In the genomic region with DNA sequence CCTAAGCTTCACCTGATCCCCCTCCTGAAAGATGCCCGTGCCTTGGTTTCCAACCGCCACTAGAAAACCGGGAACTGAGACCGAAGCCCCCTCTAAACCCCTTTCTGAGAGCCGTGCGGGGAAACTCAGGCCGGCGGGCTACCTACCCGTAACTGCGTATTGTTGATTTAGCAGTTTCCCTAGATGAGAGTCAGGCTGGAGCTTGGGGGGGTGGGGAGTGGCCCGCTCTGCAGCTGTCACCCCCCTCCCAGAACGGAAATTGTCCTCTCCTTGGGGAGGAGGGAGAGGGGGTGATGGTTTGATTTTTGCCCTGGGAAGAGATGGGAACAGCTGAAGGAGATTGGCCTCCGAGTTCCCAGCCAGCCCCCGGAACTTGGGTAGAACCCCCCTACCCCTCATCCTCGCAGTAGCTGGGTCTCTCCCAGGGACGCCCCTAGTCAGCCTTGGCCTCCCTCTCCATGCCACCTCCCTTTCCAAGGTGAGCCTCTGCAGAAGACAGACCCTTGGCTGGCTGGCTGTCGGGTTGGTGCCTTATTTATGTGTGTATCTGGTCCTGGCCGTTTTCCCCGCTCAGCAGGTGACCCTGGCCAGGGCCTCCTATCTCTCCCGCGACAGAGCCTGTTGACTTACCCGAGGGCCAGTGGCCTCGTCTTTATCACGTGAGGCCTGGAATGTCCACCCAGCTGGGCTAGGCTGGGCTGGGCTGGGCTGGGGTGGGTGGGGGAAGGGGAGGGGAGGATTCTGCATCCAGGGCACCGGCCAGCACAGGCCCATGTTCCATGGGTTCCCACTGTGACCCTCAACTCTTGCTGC, we compare ENCODE assay signal across 8 cellular contexts. TPM values are rescaled to one million over a fixed set of nuclear protein-coding genes. Genes with fewer than 3 reads are reported as not detected.
DNase-seq lines count a peak whose midpoint lies in the region; ATAC-seq, FAIRE-seq and TF ChIP-seq lines count a peak whose summit lies in the region.

No MANE protein-coding gene starts in this region.

- H3K4me2 ChIP-seq in K562 (ENCODE audit: insufficient read depth, low read length): peak overlapping the region; percentile 79

- H3K36me3 ChIP-seq in A673 (ENCODE audit: insufficient read depth, low read length, poor library complexity, severe bottlenecking): no peaks in the 10 kb centered on the region
- no peaks in the 10 kb centered on the region; the same call in 1 of the 2 replicates for H3K36me3 ChIP-seq in HUES6 (ENCODE audit: control insufficient read depth, insufficient read depth, low read length)
- H3K36me3 ChIP-seq in K562 (ENCODE audit: control insufficient read depth, insufficient read depth, low read length): peaks cover 21% of the 10 kb centered on the region; the same call in 2 of the 3 replicates
- no peaks in the 10 kb centered on the region for H3K36me3 ChIP-seq in small intestine (ENCODE audit: control insufficient read depth in 2 of 2, insufficient read depth in 2 of 2, low read length in 2 of 2)

- BruUV-seq in A673 (replicated peaks; lab: Mats Ljungman, UMichigan) (no TSS peak), K562 (replicated peaks; lab: Mats Ljungman, UMichigan) (no TSS peak)

- H3K9me1 ChIP-seq in K562 (ENCODE audit: control insufficient read depth, insufficient read depth, low read length): peaks cover 16% of the 10 kb centered on the region

- DNase-seq in A673 (ENCODE audit: low spot score): no peak
- DNase-seq in K562 (ENCODE audit: extremely low read depth in 1 of 4, low spot score in 3 of 4): peak; percentile 54 to 93 (median 73)
- DNase-seq in immature natural killer cell: no peak
- no peak for DNase-seq in small intestine
- no peak for DNase-seq in dedifferentiated amniotic fluid mesenchymal stem cell (ENCODE audit: extremely low spot score)
- no peak for DNase-seq in COLO829 (ENCODE audit: low spot score)
- DNase-seq in T-helper 9 cell: no peak

- H3K4me1 ChIP-seq in A673 (ENCODE audit: insufficient read depth, low read length, poor library complexity, severe bottlenecking) (peaks cover 57% of the 10 kb centered on the region), HUES6 (ENCODE audit: control insufficient read depth, insufficient read depth, low read length) (peaks cover 59% of the 10 kb centered on the region), K562 (replicated peaks in 1 of 2; ENCODE audit: control insufficient read depth in 2 of 2, insufficient read depth in 2 of 2, low read length in 2 of 2) (peaks cover 58 to 81% of the 10 kb centered on the region in 2 experiments), small intestine (ENCODE audit: control insufficient read depth in 2 of 2, insufficient read depth in 1 of 2, low read depth in 1 of 2, low read length in 1 of 2) (peaks cover 2 to 31% of the 10 kb centered on the region in 2 donors)

- TF ChIP-seq POLR2A in K562 (conservative IDR thresholded peaks at IDR 0.05): no peak

- peak; percentile 82 for TF ChIP-seq EP300 in K562 (IDR thresholded peaks at IDR 0.05; ENCODE audit: low read length)

- H3K4me1 Mint-ChIP-seq in immature natural killer cell: peaks cover 64 to 69% of the 10 kb centered on the region in 2 donors

- intact Hi-C loops in A673 (cut with micrococcal nuclease; ENCODE audit: unreplicated experiment): loop anchor here (5.0 kb wide), 2 partner anchors 46 to 96 kb away; no protein-coding TSS in a partner anchor
- intact Hi-C loops in K562 (cut with micrococcal nuclease): no loop called here

- peaks cover 84% of the 10 kb centered on the region for H3K79me2 ChIP-seq in K562 (ENCODE audit: control insufficient read depth, insufficient read depth, low read length)

- peaks cover 3 to 32% (median 20%) of the 10 kb centered on the region in 3 donors for H3K27me3 Mint-ChIP-seq in immature natural killer cell (ENCODE audit: low read depth in 3 of 3)

- POLR2A ChIA-PET in A673 (lab: Charles Lee; ENCODE audit: low non-redundant PET) (interaction anchor here (0.7 kb wide), 1 partner anchor 91 kb away, joined by 3 read pairs; no protein-coding TSS in a partner anchor), K562 (lab: Yijun Ruan, JAX) (interaction anchor here (0.6 to 3.7 kb wide), 17 partner anchors 8 to 941 kb away, joined by 3 to 21 read pairs (median 3); no protein-coding TSS in a partner anchor)

- ATAC-seq in K562: peak; percentile 64

- H3K27ac ChIP-seq in A673 (ENCODE audit: low read depth, low read length, poor library complexity, severe bottlenecking) (peak overlapping the region; percentile 78), HUES6 (ENCODE audit: low read depth, low read length) (peak overlapping the region; percentile 83; the same call in 1 of the 2 replicates), K562 (ENCODE audit: extremely low read depth, low read depth, low read length) (peak overlapping the region; percentile 83), small intestine (ENCODE audit: low read depth in 1 of 2, low read length in 1 of 2) (peak overlapping the region in 1 of 2 donors; percentile 61)

- TF ChIP-seq CTCF in A673 (conservative IDR thresholded peaks at IDR 0.05; ENCODE audit: low read depth, low read length) (no peak; the same call in 1 of the 2 replicates), K562 (IDR thresholded peaks at IDR 0.05 in 2 of 3, conservative IDR thresholded peaks at IDR 0.05 in 1 of 3; ENCODE audit: insufficient read depth in 2 of 3, low read depth in 1 of 3, low read length in 3 of 3) (no peak; a peak in 2 of 6 replicates)

- peak overlapping the region; percentile 94 to 97 (median 96) for H3K27ac Mint-ChIP-seq in immature natural killer cell

- CTCF ChIA-PET in A673 (lab: Charles Lee) (interaction anchor here (0.6 to 1.8 kb wide), 3 partner anchors 13 to 271 kb away, joined by 6 to 13 read pairs (median 10); no protein-coding TSS in a partner anchor), K562 (lab: Yijun Ruan, JAX; ENCODE audit: low intra/inter-chr PET ratio) (interaction anchor here (0.6 kb wide), 2 partner anchors 16 to 33 kb away, joined by 3 read pairs; no protein-coding TSS in a partner anchor)

- peak overlapping the region; percentile 90 for H3K4me3 ChIP-seq in A673 (ENCODE audit: low read depth, low read length, poor library complexity, severe bottlenecking)
- H3K4me3 ChIP-seq in HUES6 (ENCODE audit: low read depth, low read length): peak overlapping the region; percentile 88
- H3K4me3 ChIP-seq in K562: peak overlapping the region; percentile 90
- H3K4me3 ChIP-seq in small intestine (ENCODE audit: low read depth in 1 of 2, low read length in 2 of 2): peak overlapping the region; percentile 68 to 73

- H3K36me3 Mint-ChIP-seq in immature natural killer cell: no peaks in the 10 kb centered on the region

- H3K27me3 ChIP-seq in A673 (replicated peaks; ENCODE audit: insufficient read depth, low read depth, low read length, poor library complexity): no peaks in the 10 kb centered on the region
- H3K27me3 ChIP-seq in HUES6 (ENCODE audit: control insufficient read depth, insufficient read depth, low read length): peaks cover 16% of the 10 kb centered on the region
- H3K27me3 ChIP-seq in K562 (ENCODE audit: control insufficient read depth in 2 of 2, insufficient read depth in 2 of 2, low read length in 2 of 2): no peaks in the 10 kb centered on the region
- H3K27me3 ChIP-seq in small intestine (ENCODE audit: control insufficient read depth in 2 of 2, insufficient read depth in 2 of 2, low read length in 2 of 2): no peaks in the 10 kb centered on the region

- H3K9me3 Mint-ChIP-seq in immature natural killer cell: no peaks in the 10 kb centered on the region

- TF ChIP-seq RAD21 in K562 (CRISPR knock-in tag; conservative IDR thresholded peaks at IDR 0.05 in 1 of 2, IDR thresholded peaks at IDR 0.05 in 1 of 2): no peak

- WGBS in K562 (ENCODE audit: insufficient coverage, low coverage, missing lambda C conversion rate): 3% methylated on average over 21 of the region's 25 CpGs
- WGBS in small intestine, 3 donors: 11 to 16% (median 14%) methylated on average over 25 of the region's 25 CpGs

- H2AFZ ChIP-seq in K562 (ENCODE audit: low read depth, low read length): no peak overlapping the region

- H3K9ac ChIP-seq in HUES6 (ENCODE audit: low read length) (peak overlapping the region; percentile 94), K562 (ENCODE audit: insufficient read depth in 1 of 2, low read depth in 2 of 2, low read length in 2 of 2) (peak overlapping the region; percentile 85 to 94)

- in situ Hi-C loops in K562 (cut with MboI): no loop called here

- peak overlapping the region; percentile 81 to 99 (median 98) for H3K4me3 Mint-ChIP-seq in immature natural killer cell

- peaks cover 45% of the 10 kb centered on the region for H4K20me1 ChIP-seq in K562 (replicated peaks; ENCODE audit: control insufficient read depth, insufficient read depth, low read length)

- H3K9me3 ChIP-seq in A673 (ENCODE audit: low read depth, low read length, poor library complexity, severe bottlenecking): no peaks in the 10 kb centered on the region
- no peaks in the 10 kb centered on the region for H3K9me3 ChIP-seq in HUES6 (ENCODE audit: control insufficient read depth, insufficient read depth, low read depth, low read length)
- no peaks in the 10 kb centered on the region for H3K9me3 ChIP-seq in K562 (replicated peaks; ENCODE audit: control insufficient read depth, insufficient read depth, low read depth, low read length)
- no peaks in the 10 kb centered on the region for H3K9me3 ChIP-seq in small intestine (ENCODE audit: control insufficient read depth, low read depth)

- FAIRE-seq in K562 (lab: Jason Lieb, UNC): peak; percentile 88
- no peak for FAIRE-seq in small intestine (lab: Jason Lieb, UNC)

RNA-seq across cellular contexts. Expression of gene CXXC5, which starts 2.7 kb away (rescaled TPM):
- total RNA-seq in A673 (2021) (56.4 and 57.2 TPM in 2 replicates), K562 (2014; rRNA removed) (121 and 123 TPM in 2 replicates), K562 (2014; rRNA removed; fragmentation: Illumina TruSeq; extraction: Trizol) (24.1 and 25.8 TPM in 2 replicates), K562 (2015; rRNA removed; fragmentation: Illumina TruSeq; extraction: Trizol) (40.6 and 45.1 TPM in 2 replicates), K562 (2021) (79.3 and 87.8 TPM in 2 replicates)
- 44.6 and 81.0 TPM in 2 replicates for total RNA-seq in K562 (2011; cell fraction: chromatin; rRNA removed; ENCODE audit: low replicate concordance)
- total RNA-seq in K562 (2011; cell fraction: nucleolus; rRNA removed): 52.9 TPM in 2 replicates
- 37.8 and 55.7 TPM in 2 replicates for total RNA-seq in K562 (2011; cell fraction: nucleoplasm; rRNA removed)
- polyA plus RNA-seq in K562 (2011; rRNA removed) (44.8 and 51.8 TPM in 2 replicates), K562 (2014; fragmentation: Illumina TruSeq; extraction: Trizol) (45.8 and 61.2 TPM in 2 replicates), K562 (2014; fragmentation: Nextera tagmentation; extraction: Ambion mirVana) (1 to 10 TPM; 1.9 to 4.6 TPM), K562 (2014; rRNA removed) (63.8 and 67.0 TPM in 2 replicates), immature natural killer cell (100 to 1,000 TPM; 339 to 410 (median 385) TPM), small intestine (10 to 100 TPM in 2 of 3 donors, 1 to 10 TPM in 1; 3.8 to 21.9 (median 14.6) TPM)
- 47.3 and 134 TPM in 2 replicates for polyA plus RNA-seq in K562 (2011; cell fraction: cytosol; rRNA removed)
- polyA plus RNA-seq in K562 (2011; cell fraction: nucleus; rRNA removed): 34.3 and 47.7 TPM in 2 replicates
- polyA plus RNA-seq in K562 (2012): 63.1 and 65.7 TPM in 2 replicates
- 27.1 and 39.4 TPM in 2 replicates for polyA minus RNA-seq in K562 (2011; rRNA and poly(A)+ RNA removed)
- 47.5 and 54.4 TPM in 2 replicates for polyA minus RNA-seq in K562 (2011; cell fraction: cytosol; rRNA and poly(A)+ RNA removed)
- 29.4 and 36.8 TPM in 2 replicates for polyA minus RNA-seq in K562 (2011; cell fraction: nucleus; rRNA and poly(A)+ RNA removed)

Comparison
In these comparisons a context has a peak if more than half of its experiments do, and no peak if none do; other contexts are left out.
1. DNase-seq: peak in K562 (4 of 4); none in A673 (single experiment), immature natural killer cell (0 of 3), small intestine (single experiment), dedifferentiated amniotic fluid mesenchymal stem cell (single experiment), COLO829 (single experiment) and T-helper 9 cell (single experiment).
2. Peak in every context shown above with its lines, with median percentiles within 50 percentile points of each other: H3K4me3 ChIP-seq.